ENCODE assay signal across 8 cellular contexts in genomic region chr12:64780220-64780530, GRCh38. TPM values are rescaled to one million over a fixed set of nuclear protein-coding genes. Genes with fewer than 3 reads are reported as not detected.
DNase-seq lines count a peak whose midpoint lies in the region; ATAC-seq, FAIRE-seq and TF ChIP-seq lines count a peak whose summit lies in the region.

No MANE protein-coding gene starts in this region.

- intact Hi-C loops in CD14-positive monocyte (cut with micrococcal nuclease) = loop anchor here in 1 of 2 donors (10.0 kb wide), 2 partner anchors 45 to 235 kb away; no protein-coding TSS in a partner anchor

- no peaks in the 10 kb centered on the region for H3K9me3 ChIP-seq in HUES48 (ENCODE audit: control insufficient read depth, insufficient read depth, low read length)

- H3K4me1 Mint-ChIP-seq in CD14-positive monocyte = peaks cover 25% of the 10 kb centered on the region
- peaks cover 10 to 20% (median 18%) of the 10 kb centered on the region in 4 donors for H3K4me1 Mint-ChIP-seq in naive thymus-derived CD8-positive, alpha-beta T cell

- peak overlapping the region; percentile 84 to 86 for H3K4me3 Mint-ChIP-seq in CD14-positive monocyte
- H3K4me3 Mint-ChIP-seq in naive thymus-derived CD8-positive, alpha-beta T cell = peak overlapping the region; percentile 43 to 90 (median 72)

- no peaks in the 10 kb centered on the region for H3K36me3 ChIP-seq in HUES48 (ENCODE audit: control insufficient read depth, insufficient read depth, low read length)
- no peaks in the 10 kb centered on the region for H3K36me3 ChIP-seq in bronchial epithelial cell (ENCODE audit: control insufficient read depth, insufficient read depth, low read length)

- H3K9ac ChIP-seq in HUES48 (ENCODE audit: low read depth, low read length) = peak overlapping the region; percentile 49; the same call in 1 of the 2 replicates

- H3K27ac ChIP-seq in HUES48 (ENCODE audit: low read depth, low read length) = no peak overlapping the region

- FAIRE-seq in bronchial epithelial cell (lab: Jason Lieb, UNC) = no peak

- TF ChIP-seq CTCF in CD14-positive monocyte (IDR thresholded peaks at IDR 0.05) (no peak), bronchial epithelial cell (IDR thresholded peaks at IDR 0.05; ENCODE audit: insufficient read depth, low read length, severe bottlenecking) (no peak)

- DNase-seq in CD14-positive monocyte (ENCODE audit: low spot score) (no peak), bronchial epithelial cell (ENCODE audit: low read depth) (no peak), anterior cingulate cortex (lab: John Stamatoyannopoulos, UW) (no peak), kidney glomerular epithelial cell (lab: John Stamatoyannopoulos, UW) (no peak), kidney tubule cell (ENCODE audit: low spot score) (no peak)
- DNase-seq in naive thymus-derived CD8-positive, alpha-beta T cell = no peak

- H3K27me3 ChIP-seq in HUES48 (ENCODE audit: control insufficient read depth, insufficient read depth, low read length) (peaks cover 50% of the 10 kb centered on the region), bronchial epithelial cell (ENCODE audit: control insufficient read depth, insufficient read depth, low read length) (peaks cover 5% of the 10 kb centered on the region)

- peaks cover 56 to 77% (median 61%) of the 10 kb centered on the region in 3 donors for H3K27me3 Mint-ChIP-seq in CD14-positive monocyte (ENCODE audit: low read depth in 3 of 3)
- peaks cover 56 to 88% (median 61%) of the 10 kb centered on the region in 5 donors for H3K27me3 Mint-ChIP-seq in naive thymus-derived CD8-positive, alpha-beta T cell

- H3K27ac Mint-ChIP-seq in CD14-positive monocyte = peak overlapping the region in 3 of 7 donors; percentile 31 to 60 (median 46)
- H3K27ac Mint-ChIP-seq in naive thymus-derived CD8-positive, alpha-beta T cell = no peak overlapping the region

- H3K4me3 ChIP-seq in HUES48 (ENCODE audit: low read depth, low read length) (peak overlapping the region; percentile 59), bronchial epithelial cell (ENCODE audit: low read depth, low read length) (peak overlapping the region; percentile 44)

- ATAC-seq in naive thymus-derived CD8-positive, alpha-beta T cell = no peak
- ATAC-seq in GM21786 (IDR thresholded peaks at IDR 0.05; ENCODE audit: unreplicated experiment) = no peak

- POLR2A ChIA-PET in naive thymus-derived CD8-positive, alpha-beta T cell (lab: Charles Lee) = interaction anchor here (2.2 kb wide), 1 partner anchor 20 kb away, joined by 9 read pairs; the partner anchor contains the start of gene GNS

- H3K4me1 ChIP-seq in HUES48 (ENCODE audit: control insufficient read depth, insufficient read depth, low read length) = peaks cover 13% of the 10 kb centered on the region; the same call in 1 of the 2 replicates

- peaks cover 11 to 14% of the 10 kb centered on the region in 2 donors for H3K36me3 Mint-ChIP-seq in CD14-positive monocyte
- peaks cover 14 to 18% (median 17%) of the 10 kb centered on the region in 3 donors for H3K36me3 Mint-ChIP-seq in naive thymus-derived CD8-positive, alpha-beta T cell

- peaks cover 13 to 36% (median 29%) of the 10 kb centered on the region in 7 donors for H3K9me3 Mint-ChIP-seq in CD14-positive monocyte
- H3K9me3 Mint-ChIP-seq in naive thymus-derived CD8-positive, alpha-beta T cell = peaks cover 12 to 37% (median 30%) of the 10 kb centered on the region in 9 donors

RNA-seq across cellular contexts. Expression of gene GNS, which starts 21.0 kb away (rescaled TPM):
- polyA plus RNA-seq in CD14-positive monocyte = 100 to 1,000 TPM; 203 to 274 TPM
- 82.7 and 99.0 TPM in 2 replicates for total RNA-seq in bronchial epithelial cell
- 10 to 100 TPM; 30.1 to 30.2 TPM for total RNA-seq in naive thymus-derived CD8-positive, alpha-beta T cell
- 10 to 100 TPM; 36.3 to 39.8 (median 38.0) TPM for polyA plus RNA-seq in naive thymus-derived CD8-positive, alpha-beta T cell

RNA-seq across cellular contexts. Expression of gene TBC1D30, which starts 44.3 kb away (rescaled TPM):
- 1 to 10 TPM; 1.1 to 2.7 TPM for polyA plus RNA-seq in CD14-positive monocyte
- 2.6 and 4.2 TPM in 2 replicates for total RNA-seq in bronchial epithelial cell
- total RNA-seq in naive thymus-derived CD8-positive, alpha-beta T cell = under 1 TPM; 0.63 to 0.65 TPM
- polyA plus RNA-seq in naive thymus-derived CD8-positive, alpha-beta T cell = under 1 TPM in 2 of 3 donors, not detected in 1; 0.08 to 0.51 TPM
